8 cellular contexts compared by ENCODE assay signal in genomic region chr21:39373634-39374033, GRCh38. TPM values are rescaled to one million over a fixed set of nuclear protein-coding genes. Genes with fewer than 3 reads are reported as not detected.
DNase-seq lines count a peak whose midpoint lies in the region; ATAC-seq and TF ChIP-seq lines count a peak whose summit lies in the region.

No MANE protein-coding gene starts in this region.

- H3K4me3 Mint-ChIP-seq in activated CD8-positive, alpha-beta T cell treated with anti-CD3 and anti-CD28 coated beads for 36 hours, result no peak overlapping the region

- H2BK15ac ChIP-seq in mesenchymal stem cell (ENCODE audit: low read depth, poor library complexity, severe bottlenecking), result no peak overlapping the region

- peaks cover 5 to 8% of the 10 kb centered on the region in 2 experiments for H3K27me3 ChIP-seq in mesenchymal stem cell (ENCODE audit: control insufficient read depth in 1 of 2, insufficient read depth in 1 of 2, low read length in 2 of 2)

- no peak overlapping the region for H3K18ac ChIP-seq in mesenchymal stem cell (ENCODE audit: low read depth in 1 of 2, low read length in 2 of 2)

- peak; percentile 61 for DNase-seq in NCI-H82 (lab: John Stamatoyannopoulos, UW)
- DNase-seq in NCI-H82 treated with DMSO at 0.1 percent for 48 hours (lab: John Stamatoyannopoulos, UW; ENCODE audit: unreplicated experiment), result no peak
- peak; percentile 53 for DNase-seq in LHCN-M2 (ENCODE audit: low read depth)
- DNase-seq in activated CD8-positive, alpha-beta T cell treated with anti-CD3 and anti-CD28 coated beads for 36 hours, result no peak
- peak; percentile 50 for DNase-seq in mesenchymal stem cell
- no peak for DNase-seq in germinal center (ENCODE audit: low spot score)
- no peak for DNase-seq in retina
- no peak for DNase-seq in T1000 (lab: John Stamatoyannopoulos, UW)

- no peak overlapping the region for H3K4ac ChIP-seq in mesenchymal stem cell (ENCODE audit: low read depth in 1 of 2, low read length in 2 of 2)

- no peak overlapping the region for H2BK5ac ChIP-seq in mesenchymal stem cell (ENCODE audit: low read depth, low read length, poor library complexity, severe bottlenecking)

- peak; percentile 39 for ATAC-seq in activated CD8-positive, alpha-beta T cell treated with anti-CD3 and anti-CD28 coated beads for 36 hours

- peak overlapping the region; percentile 60 for H3K9ac ChIP-seq in mesenchymal stem cell (ENCODE audit: low read length)

- peaks cover 1% of the 10 kb centered on the region for H3K27me3 Mint-ChIP-seq in activated CD8-positive, alpha-beta T cell treated with anti-CD3 and anti-CD28 coated beads for 36 hours

- CTCF ChIA-PET in activated CD8-positive, alpha-beta T cell treated with anti-CD3 and anti-CD28 coated beads for 36 hours (lab: Charles Lee), result interaction anchor here (0.9 to 1.4 kb wide), 2 partner anchors 13 to 90 kb away, joined by 3 read pairs; no protein-coding TSS in a partner anchor

- H2AFZ ChIP-seq in mesenchymal stem cell (ENCODE audit: low read depth, low read length), result no peak overlapping the region

- H3K27ac ChIP-seq in mesenchymal stem cell (ENCODE audit: low read length, poor library complexity, severe bottlenecking), result no peak overlapping the region

- no peak overlapping the region for H3K23ac ChIP-seq in mesenchymal stem cell (ENCODE audit: low read length in 2 of 2)

- intact Hi-C loops in activated CD8-positive, alpha-beta T cell treated with anti-CD3 and anti-CD28 coated beads for 36 hours (cut with micrococcal nuclease), result no loop called here

- no peak overlapping the region for H3K27ac Mint-ChIP-seq in activated CD8-positive, alpha-beta T cell treated with anti-CD3 and anti-CD28 coated beads for 36 hours

- no peaks in the 10 kb centered on the region for H3K4me1 Mint-ChIP-seq in activated CD8-positive, alpha-beta T cell treated with anti-CD3 and anti-CD28 coated beads for 36 hours (ENCODE audit: low read depth)

- no peak overlapping the region for H2AK5ac ChIP-seq in mesenchymal stem cell (ENCODE audit: low read length, severe bottlenecking)

- H3K36me3 Mint-ChIP-seq in activated CD8-positive, alpha-beta T cell treated with anti-CD3 and anti-CD28 coated beads for 36 hours (ENCODE audit: low read depth), result no peaks in the 10 kb centered on the region

- H3K9me3 ChIP-seq in mesenchymal stem cell (ENCODE audit: control insufficient read depth, low read length), result no peaks in the 10 kb centered on the region

- no peak overlapping the region for H2BK12ac ChIP-seq in mesenchymal stem cell (ENCODE audit: low read length in 2 of 2)

- no peaks in the 10 kb centered on the region for H3K9me3 Mint-ChIP-seq in activated CD8-positive, alpha-beta T cell treated with anti-CD3 and anti-CD28 coated beads for 36 hours

- H3K79me1 ChIP-seq in mesenchymal stem cell (replicated peaks; ENCODE audit: low read length, poor library complexity, severe bottlenecking), result no peaks in the 10 kb centered on the region

- H4K8ac ChIP-seq in mesenchymal stem cell (ENCODE audit: low read length), result no peak overlapping the region

- no peak overlapping the region for H3K4me2 ChIP-seq in mesenchymal stem cell (ENCODE audit: low read length, poor library complexity, severe bottlenecking)

- H3K36me3 ChIP-seq in mesenchymal stem cell (ENCODE audit: control insufficient read depth in 1 of 2, insufficient read depth in 2 of 2, low read depth in 1 of 2, low read length in 2 of 2), result no peaks in the 10 kb centered on the region

- POLR2A ChIA-PET in activated CD8-positive, alpha-beta T cell treated with anti-CD3 and anti-CD28 coated beads for 36 hours (lab: Charles Lee), result interaction anchor here (0.8 kb wide), 1 partner anchor 27 kb away, joined by 3 read pairs; no protein-coding TSS in a partner anchor

- no peak overlapping the region for H2BK120ac ChIP-seq in mesenchymal stem cell (ENCODE audit: low read depth, low read length)

- H3K4me1 ChIP-seq in mesenchymal stem cell (ENCODE audit: control insufficient read depth, insufficient read depth, low read depth, low read length), result no peaks in the 10 kb centered on the region

- H4K91ac ChIP-seq in mesenchymal stem cell (ENCODE audit: low read length), result no peak overlapping the region

- 26% methylated on average over 4 of the region's 5 CpGs for WGBS in mesenchymal stem cell

- H3K4me3 ChIP-seq in mesenchymal stem cell (ENCODE audit: insufficient read depth in 1 of 2, low read depth in 1 of 2, low read length in 2 of 2), result peak overlapping the region in 1 of 2 experiments; percentile 57

- H3K14ac ChIP-seq in mesenchymal stem cell (ENCODE audit: low read length in 2 of 2), result no peak overlapping the region

- TF ChIP-seq CTCF in activated CD8-positive, alpha-beta T cell treated with anti-CD3 and anti-CD28 coated beads for 36 hours (IDR thresholded peaks at IDR 0.05), result no peak

RNA-seq across cellular contexts. Expression of gene HMGN1, which starts 24.7 kb away (rescaled TPM):
- 325 and 326 TPM in 2 replicates for total RNA-seq in LHCN-M2 (2014; rRNA removed)
- polyA plus RNA-seq in LHCN-M2 (2012), result 289 TPM
- total RNA-seq in activated CD8-positive, alpha-beta T cell treated with anti-CD3 and anti-CD28 coated beads for 36 hours, result 100 to 1,000 TPM; 415 to 416 TPM
- 278 TPM for polyA plus RNA-seq in mesenchymal stem cell (2013, experiment 1 of 2)
- polyA plus RNA-seq in mesenchymal stem cell (2013, experiment 2 of 2), result 282 TPM

Comparison
In these comparisons a context has a peak if more than half of its experiments do, and no peak if none do; other contexts are left out.
1. DNase-seq: peak in NCI-H82 (single experiment), LHCN-M2 (single experiment) and mesenchymal stem cell (single experiment); none in NCI-H82 treated with DMSO at 0.1 percent for 48 hours (single experiment), activated CD8-positive, alpha-beta T cell treated with anti-CD3 and anti-CD28 coated beads for 36 hours (single experiment), germinal center (single experiment), retina (single experiment) and T1000 (single experiment).